Comparison of ENCODE assay signal across 20 cellular contexts in genomic region chr9:88355166-88355565, GRCh38. TPM values are rescaled to one million over a fixed set of nuclear protein-coding genes. Genes with fewer than 3 reads are reported as not detected.
DNase-seq lines count a peak whose midpoint lies in the region; ATAC-seq, FAIRE-seq and TF ChIP-seq lines count a peak whose summit lies in the region.
"Had no signal": no experiment of that assay in that cellular context is flagged by ENCODE, and none has a peak within 500 bp of the region (broad histone marks: within the 10 kb centered on the region; RNA-seq: fewer than 3 reads in every experiment).

No MANE protein-coding gene starts in this region.

- H3K4me3 Mint-ChIP-seq in Calu3 (ENCODE audit: low read depth, unreplicated experiment), result no peak overlapping the region
- no peak overlapping the region for H3K4me3 Mint-ChIP-seq in neural progenitor cell
- H3K4me3 Mint-ChIP-seq: activated T-helper 1 cell treated with anti-CD3 and anti-CD28 coated beads, Interleukin-12 subunit alpha, Interleukin-12 subunit beta, Interleukin-2, Interleukin-4 antibody, amounts not matched to agents 30 ng/mL and 10 ng/mL and 1 ng/mL, durations not matched to agents 14 hours and 24 hours and 36 hours; naive B cell; stimulated activated naive CD8-positive, alpha-beta T cell treated with anti-CD3 and anti-CD28 coated beads, Interleukin-15, Interleukin-2, amounts not matched to agents 100 ng/mL and 50 ng/mL, for 24 hours; T-helper 1 cell treated with Interleukin-12 subunit alpha and Interleukin-12 subunit beta and Interleukin-4 antibody, amounts not matched to agents 30 μg/mL and 1 μg/mL, for 36 hours had no signal

- no peaks in the 10 kb centered on the region for H3K4me1 ChIP-seq in neural progenitor cell
- H3K4me1 ChIP-seq: BE2C, Peyer's patch, spleen had no signal

- no peak overlapping the region for H3K9ac ChIP-seq in neural progenitor cell

- intact Hi-C loops in Calu3 (cut with micrococcal nuclease; ENCODE audit: unreplicated experiment), result no loop called here
- intact Hi-C loops in Right ventricle myocardium superior (cut with DNase I), result no loop called here

- no peak overlapping the region for H2AFZ ChIP-seq in neural progenitor cell (replicated peaks)

- peaks cover 4% of the 10 kb centered on the region for H3K36me3 Mint-ChIP-seq in Calu3 (ENCODE audit: insufficient read depth, unreplicated experiment)
- H3K36me3 Mint-ChIP-seq in neural progenitor cell, result no peaks in the 10 kb centered on the region

- TF ChIP-seq CTCF in Calu3 (IDR thresholded peaks at IDR 0.05; ENCODE audit: unreplicated experiment), result no peak
- no peak for TF ChIP-seq CTCF in neural progenitor cell (IDR thresholded peaks at IDR 0.05)

- no peaks in the 10 kb centered on the region for H3K36me3 ChIP-seq in neural progenitor cell
- H3K36me3 ChIP-seq: BE2C, Peyer's patch, spleen had no signal

- TF ChIP-seq POLR2A in GM12892 (IDR thresholded peaks at IDR 0.05; ENCODE audit: low read depth, low read length), result no peak

- no peak for FAIRE-seq in GM12892 (lab: Jason Lieb, UNC)
- FAIRE-seq: H54 had no signal

- DNase-seq in Calu3 (peak; percentile 62), HCEC 1CT (peak; percentile 22), RKO (ENCODE audit: low spot score) (peak; percentile 62), epithelial cell of prostate (ENCODE audit: low read depth, low spot score) (peak; percentile 79), Right ventricle myocardium superior (no peak), neural progenitor cell (ENCODE audit: low spot score) (no peak), epidermal melanocyte (ENCODE audit: insufficient read length, low spot score) (no peak), GM12892 (ENCODE audit: insufficient read length) (no peak)
- DNase-seq: BE2C, left ventricle myocardium superior, naive B cell, NCI-H1694, NCI-H446 treated with DMSO at 0.1 percent for 48 hours, Peyer's patch, spleen had no signal

- H3K27ac Mint-ChIP-seq in Calu3 (ENCODE audit: unreplicated experiment), result peak overlapping the region; percentile 50
- no peak overlapping the region for H3K27ac Mint-ChIP-seq in neural progenitor cell
- H3K27ac Mint-ChIP-seq: activated T-helper 1 cell treated with anti-CD3 and anti-CD28 coated beads, Interleukin-12 subunit alpha, Interleukin-12 subunit beta, Interleukin-2, Interleukin-4 antibody, amounts not matched to agents 30 ng/mL and 10 ng/mL and 1 ng/mL, durations not matched to agents 14 hours and 24 hours and 36 hours; naive B cell; progenitor cell of endocrine pancreas; stimulated activated naive CD8-positive, alpha-beta T cell treated with anti-CD3 and anti-CD28 coated beads, Interleukin-15, Interleukin-2, amounts not matched to agents 100 ng/mL and 50 ng/mL, for 24 hours; T-helper 1 cell treated with Interleukin-12 subunit alpha and Interleukin-12 subunit beta and Interleukin-4 antibody, amounts not matched to agents 30 μg/mL and 1 μg/mL, for 36 hours had no signal

- no peaks in the 10 kb centered on the region for H3F3A ChIP-seq in neural progenitor cell (ENCODE audit: low read depth)

- H4K20me1 ChIP-seq in neural progenitor cell (ENCODE audit: low read depth), result no peaks in the 10 kb centered on the region

- H3K27ac ChIP-seq in epithelial cell of prostate (peak overlapping the region; percentile 67), neural progenitor cell (no peak overlapping the region)
- H3K27ac ChIP-seq: Peyer's patch, spleen had no signal

- H3K4me3 ChIP-seq in neural progenitor cell, result no peak overlapping the region
- H3K4me3 ChIP-seq: Peyer's patch, spleen had no signal

- CTCF ChIA-PET in Calu3 (lab: Charles Lee), result interaction anchor here (0.6 to 0.7 kb wide), 2 partner anchors 79 to 199 kb away, joined by 5 to 6 read pairs; no protein-coding TSS in a partner anchor

- H3K4me2 ChIP-seq in neural progenitor cell, result no peak overlapping the region

- no peaks in the 10 kb centered on the region for H3K9me3 ChIP-seq in neural progenitor cell (ENCODE audit: low read depth)
- H3K9me3 ChIP-seq: BE2C had no signal

- BruUV-seq in Calu3 (replicated peaks; lab: Mats Ljungman, UMichigan), result no TSS peak

- no peaks in the 10 kb centered on the region for H3K79me2 ChIP-seq in neural progenitor cell (ENCODE audit: low read depth)

- H3K9me3 Mint-ChIP-seq in Calu3 (ENCODE audit: low read depth, unreplicated experiment) (peaks cover 4% of the 10 kb centered on the region), neural progenitor cell (peaks cover 19% of the 10 kb centered on the region)

- no peaks in the 10 kb centered on the region for H3K4me1 Mint-ChIP-seq in Calu3 (ENCODE audit: low read depth, unreplicated experiment)
- no peaks in the 10 kb centered on the region for H3K4me1 Mint-ChIP-seq in neural progenitor cell
- H3K4me1 Mint-ChIP-seq: naive B cell had no signal

- H3K27me3 ChIP-seq in neural progenitor cell, result no peaks in the 10 kb centered on the region
- H3K27me3 ChIP-seq: BE2C, Peyer's patch, spleen had no signal

- H3K27me3 Mint-ChIP-seq in Calu3 (ENCODE audit: unreplicated experiment) (no peaks in the 10 kb centered on the region), neural progenitor cell (ENCODE audit: insufficient read depth, low read depth) (peaks cover 2% of the 10 kb centered on the region)
- H3K27me3 Mint-ChIP-seq: progenitor cell of endocrine pancreas; stimulated activated naive CD8-positive, alpha-beta T cell treated with anti-CD3 and anti-CD28 coated beads, Interleukin-15, Interleukin-2, amounts not matched to agents 100 ng/mL and 50 ng/mL, for 24 hours had no signal

- no peak for ATAC-seq in Right ventricle myocardium superior (ENCODE audit: poor library complexity)
- ATAC-seq: left ventricle myocardium superior had no signal

RNA-seq across cellular contexts. Expression of gene SPIN1, which starts 33.1 kb away (rescaled TPM):
- total RNA-seq in Calu3 (2022) (56.7 and 59.5 TPM in 2 replicates), Right ventricle myocardium superior (44.9 TPM), neural progenitor cell (ENCODE audit: low replicate concordance) (82.5 and 101 TPM in 2 replicates)
- 13.7 TPM for polyA plus RNA-seq in GM12892 (2012; ENCODE audit: missing spikeins)

Comparison
In these comparisons a context has a peak if more than half of its experiments do, and no peak if none do; other contexts are left out.
1. DNase-seq: peak in Calu3 (single experiment), HCEC 1CT (single experiment), RKO (single experiment) and epithelial cell of prostate (single experiment); none in Right ventricle myocardium superior (single experiment), neural progenitor cell (single experiment), epidermal melanocyte (single experiment) and GM12892 (single experiment).